ENCODE assay signal across 1 cellular context in genomic region chr6:99424022-99424421, GRCh38.
TF ChIP-seq lines count a peak whose summit lies in the region.

No MANE protein-coding gene starts in this region.

TF ChIP-seq in HepG2, 621 proteins besides CTCF, POLR2A, EP300 and RAD21:
- no peak for TF ChIP-seq ARNT (IDR thresholded peaks at IDR 0.05)
- peak; percentile 71; the same call in 1 of the 2 replicates for TF ChIP-seq SIX1 (CRISPR knock-in tag; IDR thresholded peaks at IDR 0.05; ENCODE audit: borderline replicate concordance)
- TF ChIP-seq ZNF280B (CRISPR knock-in tag; IDR thresholded peaks at IDR 0.05; ENCODE audit: borderline replicate concordance) = no peak
